In genomic region chr4:82500830-82501229, GRCh38 we compare ENCODE assay signal across 18 cellular contexts.
DNase-seq lines count a peak whose midpoint lies in the region; ATAC-seq, FAIRE-seq and TF ChIP-seq lines count a peak whose summit lies in the region.
"Had no signal": no experiment of that assay in that cellular context is flagged by ENCODE, and none has a peak within 500 bp of the region (broad histone marks: within the 10 kb centered on the region; RNA-seq: fewer than 3 reads in every experiment).

No MANE protein-coding gene starts in this region.

- no peaks in the 10 kb centered on the region for H3K27me3 Mint-ChIP-seq in activated CD4-positive, alpha-beta T cell treated with anti-CD3 and anti-CD28 coated beads, Interleukin-2, amount 10 ng/mL, durations not matched to agents 24 days and 14 days
- H3K27me3 Mint-ChIP-seq: activated CD4-positive, alpha-beta T cell treated with anti-CD3 and anti-CD28 coated beads, Interleukin-2, amount 10 ng/mL, durations not matched to agents 7 days and 5 days; activated naive CD4-positive, alpha-beta T cell treated with anti-CD3 and anti-CD28 coated beads, Interleukin-2, amount 10 ng/mL, durations not matched to agents 7 days and 5 days; natural killer cell treated with Interleukin-12 subunit alpha and Interleukin-12 subunit beta and Interleukin-15 and Interleukin-18, amount 100 ng/mL, for 72 hours; stimulated activated naive CD8-positive, alpha-beta T cell treated with anti-CD3 and anti-CD28 coated beads, Interleukin-15, Interleukin-2, amounts not matched to agents 100 ng/mL and 50 ng/mL, for 24 hours had no signal

- H3K9me3 ChIP-seq in small intestine (ENCODE audit: control insufficient read depth, low read depth), result no peaks in the 10 kb centered on the region
- H3K9me3 ChIP-seq: A549, esophagus muscularis mucosa had no signal

- no peaks in the 10 kb centered on the region for H3K4me1 ChIP-seq in small intestine (ENCODE audit: control insufficient read depth in 2 of 2, insufficient read depth in 1 of 2, low read depth in 1 of 2, low read length in 1 of 2)
- H3K4me1 ChIP-seq: A549, esophagus muscularis mucosa had no signal

- H3K27me3 ChIP-seq in small intestine (ENCODE audit: control insufficient read depth in 2 of 2, insufficient read depth in 2 of 2, low read length in 2 of 2), result no peaks in the 10 kb centered on the region

- no peaks in the 10 kb centered on the region for H3K4me1 Mint-ChIP-seq in activated CD4-positive, alpha-beta T cell treated with anti-CD3 and anti-CD28 coated beads, Interleukin-2, amount 10 ng/mL, durations not matched to agents 24 days and 14 days
- H3K4me1 Mint-ChIP-seq: activated CD4-positive, alpha-beta T cell treated with anti-CD3 and anti-CD28 coated beads, Interleukin-2, amount 10 ng/mL, durations not matched to agents 7 days and 5 days; activated naive CD4-positive, alpha-beta T cell treated with anti-CD3 and anti-CD28 coated beads, Interleukin-2, amount 10 ng/mL, durations not matched to agents 7 days and 5 days; CD4-positive, CD25-positive, alpha-beta regulatory T cell had no signal

- H3K27ac ChIP-seq in VCaP (peak overlapping the region; percentile 70), small intestine (ENCODE audit: low read depth in 1 of 2, low read length in 1 of 2) (no peak overlapping the region)
- H3K27ac ChIP-seq: A549, esophagus muscularis mucosa had no signal

- no peak overlapping the region for H3K4me3 Mint-ChIP-seq in activated CD4-positive, alpha-beta T cell treated with anti-CD3 and anti-CD28 coated beads, Interleukin-2, amount 10 ng/mL, durations not matched to agents 24 days and 14 days
- H3K4me3 Mint-ChIP-seq: activated CD4-positive, alpha-beta T cell treated with anti-CD3 and anti-CD28 coated beads, Interleukin-2, amount 10 ng/mL, durations not matched to agents 7 days and 5 days; activated naive CD4-positive, alpha-beta T cell treated with anti-CD3 and anti-CD28 coated beads, Interleukin-2, amount 10 ng/mL, durations not matched to agents 7 days and 5 days; CD4-positive, CD25-positive, alpha-beta regulatory T cell; natural killer cell treated with Interleukin-12 subunit alpha and Interleukin-12 subunit beta and Interleukin-15 and Interleukin-18, amount 100 ng/mL, for 72 hours; stimulated activated naive CD8-positive, alpha-beta T cell treated with anti-CD3 and anti-CD28 coated beads, Interleukin-15, Interleukin-2, amounts not matched to agents 100 ng/mL and 50 ng/mL, for 24 hours had no signal

- H3K36me3 Mint-ChIP-seq in activated CD4-positive, alpha-beta T cell treated with anti-CD3 and anti-CD28 coated beads, Interleukin-2, amount 10 ng/mL, durations not matched to agents 24 days and 14 days (ENCODE audit: low read depth), result no peaks in the 10 kb centered on the region
- H3K36me3 Mint-ChIP-seq: activated naive CD4-positive, alpha-beta T cell treated with anti-CD3 and anti-CD28 coated beads, Interleukin-2, amount 10 ng/mL, durations not matched to agents 7 days and 5 days; CD4-positive, CD25-positive, alpha-beta regulatory T cell; natural killer cell treated with Interleukin-12 subunit alpha and Interleukin-12 subunit beta and Interleukin-15 and Interleukin-18, amount 100 ng/mL, for 72 hours had no signal

- no peak overlapping the region for H3K4me3 ChIP-seq in small intestine (ENCODE audit: low read depth in 1 of 2, low read length in 2 of 2)
- H3K4me3 ChIP-seq: A549, esophagus muscularis mucosa had no signal

- FAIRE-seq in small intestine (lab: Jason Lieb, UNC), result no peak
- FAIRE-seq: A549 had no signal

- DNase-seq in NCI-H2107 treated with DMSO at 0.1 percent for 48 hours (lab: John Stamatoyannopoulos, UW; ENCODE audit: unreplicated experiment) (peak; percentile 69), NCI-H2107 (lab: John Stamatoyannopoulos, UW) (no peak), NCI-H2196 (lab: John Stamatoyannopoulos, UW; ENCODE audit: unreplicated experiment) (peak; percentile 41), small intestine (no peak), dermis blood vessel endothelial cell (no peak)
- DNase-seq in activated CD4-positive, alpha-beta T cell treated with anti-CD3 and anti-CD28 coated beads, Interleukin-2, amount 10 ng/mL, durations not matched to agents 24 days and 14 days, result no peak
- DNase-seq: activated CD4-positive, alpha-beta T cell treated with anti-CD3 and anti-CD28 coated beads, Interleukin-2, amount 10 ng/mL, durations not matched to agents 7 days and 5 days; activated naive CD4-positive, alpha-beta T cell treated with anti-CD3 and anti-CD28 coated beads, Interleukin-2, amount 10 ng/mL, durations not matched to agents 7 days and 5 days; activated T-cell treated with anti-CD3 and anti-CD28 coated beads for 4 hours; CD4-positive, CD25-positive, alpha-beta regulatory T cell; KG1; mammary epithelial cell had no signal

- WGBS in small intestine, 3 donors, result 65 to 84% (median 82%) methylated on average over 5 of the region's 5 CpGs

- no peak for TF ChIP-seq CTCF in VCaP (conservative IDR thresholded peaks at IDR 0.05)

- H3K9me3 Mint-ChIP-seq in activated CD4-positive, alpha-beta T cell treated with anti-CD3 and anti-CD28 coated beads, Interleukin-2, amount 10 ng/mL, durations not matched to agents 24 days and 14 days, result no peaks in the 10 kb centered on the region
- H3K9me3 Mint-ChIP-seq: activated CD4-positive, alpha-beta T cell treated with anti-CD3 and anti-CD28 coated beads, Interleukin-2, amount 10 ng/mL, durations not matched to agents 7 days and 5 days; activated naive CD4-positive, alpha-beta T cell treated with anti-CD3 and anti-CD28 coated beads, Interleukin-2, amount 10 ng/mL, durations not matched to agents 7 days and 5 days; CD4-positive, CD25-positive, alpha-beta regulatory T cell; natural killer cell treated with Interleukin-12 subunit alpha and Interleukin-12 subunit beta and Interleukin-15 and Interleukin-18, amount 100 ng/mL, for 72 hours; stimulated activated naive CD8-positive, alpha-beta T cell treated with anti-CD3 and anti-CD28 coated beads, Interleukin-15, Interleukin-2, amounts not matched to agents 100 ng/mL and 50 ng/mL, for 24 hours had no signal

- no peaks in the 10 kb centered on the region for H3K36me3 ChIP-seq in small intestine (ENCODE audit: control insufficient read depth in 2 of 2, insufficient read depth in 2 of 2, low read length in 2 of 2)

- H3K27ac Mint-ChIP-seq in activated CD4-positive, alpha-beta T cell treated with anti-CD3 and anti-CD28 coated beads, Interleukin-2, amount 10 ng/mL, durations not matched to agents 24 days and 14 days, result no peak overlapping the region
- H3K27ac Mint-ChIP-seq: activated CD4-positive, alpha-beta T cell treated with anti-CD3 and anti-CD28 coated beads, Interleukin-2, amount 10 ng/mL, durations not matched to agents 7 days and 5 days; activated naive CD4-positive, alpha-beta T cell treated with anti-CD3 and anti-CD28 coated beads, Interleukin-2, amount 10 ng/mL, durations not matched to agents 7 days and 5 days; CD4-positive, CD25-positive, alpha-beta regulatory T cell; natural killer cell treated with Interleukin-12 subunit alpha and Interleukin-12 subunit beta and Interleukin-15 and Interleukin-18, amount 100 ng/mL, for 72 hours; stimulated activated naive CD8-positive, alpha-beta T cell treated with anti-CD3 and anti-CD28 coated beads, Interleukin-15, Interleukin-2, amounts not matched to agents 100 ng/mL and 50 ng/mL, for 24 hours had no signal

- intact Hi-C loops in activated CD4-positive, alpha-beta T cell treated with anti-CD3 and anti-CD28 coated beads, Interleukin-2, amount 10 ng/mL, durations not matched to agents 24 days and 14 days (cut with micrococcal nuclease), result no loop called here

- ATAC-seq in GM21526 (IDR thresholded peaks at IDR 0.05; ENCODE audit: low FRiP score, unreplicated experiment), result no peak
- ATAC-seq: A549; natural killer cell treated with Interleukin-12 subunit alpha and Interleukin-12 subunit beta and Interleukin-15 and Interleukin-18, amount 100 ng/mL, for 72 hours had no signal

Comparison
In these comparisons a context has a peak if more than half of its experiments do, and no peak if none do; other contexts are left out.
1. DNase-seq: peak in NCI-H2107 treated with DMSO at 0.1 percent for 48 hours (single experiment) and NCI-H2196 (single experiment); none in NCI-H2107 (single experiment), activated CD4-positive, alpha-beta T cell treated with anti-CD3 and anti-CD28 coated beads, Interleukin-2, amount 10 ng/mL, durations not matched to agents 24 days and 14 days (single experiment), small intestine (single experiment) and dermis blood vessel endothelial cell (single experiment).